Comparison of ENCODE assay signal across 8 cellular contexts in the genomic region with DNA sequence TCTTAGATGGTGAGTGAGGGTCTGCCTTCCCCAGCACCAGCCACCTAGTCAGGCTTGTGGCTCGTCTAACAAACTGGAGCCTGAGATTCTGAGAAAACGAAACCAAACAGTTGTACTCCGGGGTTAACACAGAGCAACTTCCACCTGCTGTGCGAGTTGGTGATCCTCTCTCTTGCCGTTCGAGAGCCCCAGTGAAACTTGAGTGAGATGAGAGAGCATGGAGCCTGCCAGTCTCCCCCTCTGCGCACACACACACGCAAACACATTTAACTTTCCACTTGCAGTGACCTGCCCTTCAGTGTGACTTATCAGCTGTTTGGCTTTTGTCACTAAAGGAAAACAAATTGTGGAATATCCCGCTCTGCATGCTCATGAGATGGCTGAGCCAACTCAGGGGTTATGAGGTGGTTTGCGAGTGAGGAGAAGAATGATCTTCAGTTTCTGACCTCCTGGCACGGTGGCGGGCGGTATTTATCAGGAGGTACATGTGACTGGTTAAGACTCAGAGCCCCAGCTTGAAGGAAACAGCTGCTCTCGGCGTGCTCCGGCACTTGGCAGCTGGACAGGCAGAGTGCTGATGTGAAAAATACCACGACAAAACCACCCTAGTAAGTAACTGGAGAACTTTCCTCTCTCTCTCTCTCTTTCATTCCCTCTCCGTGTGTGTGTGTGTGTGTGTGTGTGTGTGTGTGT.
DNase-seq lines count a peak whose midpoint lies in the region; ATAC-seq and TF ChIP-seq lines count a peak whose summit lies in the region.

A gene with protein sequence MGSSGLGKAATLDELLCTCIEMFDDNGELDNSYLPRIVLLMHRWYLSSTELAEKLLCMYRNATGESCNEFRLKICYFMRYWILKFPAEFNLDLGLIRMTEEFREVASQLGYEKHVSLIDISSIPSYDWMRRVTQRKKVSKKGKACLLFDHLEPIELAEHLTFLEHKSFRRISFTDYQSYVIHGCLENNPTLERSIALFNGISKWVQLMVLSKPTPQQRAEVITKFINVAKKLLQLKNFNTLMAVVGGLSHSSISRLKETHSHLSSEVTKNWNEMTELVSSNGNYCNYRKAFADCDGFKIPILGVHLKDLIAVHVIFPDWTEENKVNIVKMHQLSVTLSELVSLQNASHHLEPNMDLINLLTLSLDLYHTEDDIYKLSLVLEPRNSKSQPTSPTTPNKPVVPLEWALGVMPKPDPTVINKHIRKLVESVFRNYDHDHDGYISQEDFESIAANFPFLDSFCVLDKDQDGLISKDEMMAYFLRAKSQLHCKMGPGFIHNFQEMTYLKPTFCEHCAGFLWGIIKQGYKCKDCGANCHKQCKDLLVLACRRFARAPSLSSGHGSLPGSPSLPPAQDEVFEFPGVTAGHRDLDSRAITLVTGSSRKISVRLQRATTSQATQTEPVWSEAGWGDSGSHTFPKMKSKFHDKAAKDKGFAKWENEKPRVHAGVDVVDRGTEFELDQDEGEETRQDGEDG (plus strand): TSS at position 550 of the 693 bp plus-strand sequence. CDS start 38,488 bp downstream, outside the sequence.

- TF ChIP-seq CTCF in RWPE1 (conservative IDR thresholded peaks at IDR 0.05; ENCODE audit: low read depth), result no peak

- peak within 1 kb of the TSS; percentile 54 for H3K4me3 ChIP-seq in HUES6 (ENCODE audit: low read depth, low read length)
- peak within 1 kb of the TSS; percentile 44 for H3K4me3 ChIP-seq in neuron (ENCODE audit: low read length)

- H3K9me3 ChIP-seq in HUES6 (ENCODE audit: control insufficient read depth, insufficient read depth, low read depth, low read length), result peaks cover 10% of the 10 kb centered on the region
- no peaks in the 10 kb centered on the region for H3K9me3 ChIP-seq in neuron (ENCODE audit: low read length)

- CTCF ChIA-PET in RWPE1 (lab: Yijun Ruan, JAX), result interaction anchor here (0.6 to 1.2 kb wide), 5 partner anchors 12 to 514 kb away, joined by 3 to 6 read pairs (median 5); no protein-coding TSS in a partner anchor

- ATAC-seq in GM21447 (IDR thresholded peaks at IDR 0.05; ENCODE audit: unreplicated experiment), result peak; percentile 57

- no peak within 1 kb of the TSS for H3K27ac ChIP-seq in HUES6 (ENCODE audit: low read depth, low read length)
- H3K27ac ChIP-seq in RWPE1, result peak within 1 kb of the TSS; percentile 56

- peak; percentile 48 for DNase-seq in DMS153 treated with DMSO at 0.1 percent for 48 hours (lab: John Stamatoyannopoulos, UW; ENCODE audit: unreplicated experiment)
- DNase-seq in RWPE1 (ENCODE audit: low spot score), result peak; percentile 60
- DNase-seq in activated gamma-delta T cell treated with anti-CD3 and anti-CD28 coated beads, Interleukin-2, amount 50 U/mL, for 16 hours (ENCODE audit: low read depth), result peak; percentile 36
- peak; percentile 90 for DNase-seq in foreskin melanocyte
- peak; percentile 81 for DNase-seq in stromal cell of bone marrow (ENCODE audit: low read depth)

- no peaks in the 10 kb centered on the region for H3K36me3 ChIP-seq in HUES6 (ENCODE audit: control insufficient read depth, insufficient read depth, low read length)
- H3K36me3 ChIP-seq in neuron (ENCODE audit: insufficient read depth, low read length), result no peaks in the 10 kb centered on the region

- no peaks in the 10 kb centered on the region for H3K27me3 ChIP-seq in HUES6 (ENCODE audit: control insufficient read depth, insufficient read depth, low read length)
- no peaks in the 10 kb centered on the region for H3K27me3 ChIP-seq in neuron (ENCODE audit: insufficient read depth, low read length)

- POLR2A ChIA-PET in RWPE1 (lab: Yijun Ruan, JAX; ENCODE audit: low non-redundant PET), result no interaction called here

- H3K4me1 ChIP-seq in HUES6 (ENCODE audit: control insufficient read depth, insufficient read depth, low read length), result peaks cover 15% of the 10 kb centered on the region
- H3K4me1 ChIP-seq in neuron (ENCODE audit: insufficient read depth, low read length), result peaks cover 5% of the 10 kb centered on the region

- H3K9ac ChIP-seq in HUES6 (ENCODE audit: low read length), result peak within 1 kb of the TSS; percentile 18

- peak within 1 kb of the TSS; percentile 68 for H2AFZ ChIP-seq in neuron (ENCODE audit: low read depth, low read length)

Comparison
In these comparisons a context has a peak if more than half of its experiments do, and no peak if none do; other contexts are left out.
1. DNase-seq: peak in every context shown above with its lines; median percentile 90 in foreskin melanocyte; 81 in stromal cell of bone marrow; 60 in RWPE1; 48 in DMS153 treated with DMSO at 0.1 percent for 48 hours; 36 in activated gamma-delta T cell treated with anti-CD3 and anti-CD28 coated beads, Interleukin-2, amount 50 U/mL, for 16 hours.